1 cellular context compared by ENCODE assay signal in the genomic region with DNA sequence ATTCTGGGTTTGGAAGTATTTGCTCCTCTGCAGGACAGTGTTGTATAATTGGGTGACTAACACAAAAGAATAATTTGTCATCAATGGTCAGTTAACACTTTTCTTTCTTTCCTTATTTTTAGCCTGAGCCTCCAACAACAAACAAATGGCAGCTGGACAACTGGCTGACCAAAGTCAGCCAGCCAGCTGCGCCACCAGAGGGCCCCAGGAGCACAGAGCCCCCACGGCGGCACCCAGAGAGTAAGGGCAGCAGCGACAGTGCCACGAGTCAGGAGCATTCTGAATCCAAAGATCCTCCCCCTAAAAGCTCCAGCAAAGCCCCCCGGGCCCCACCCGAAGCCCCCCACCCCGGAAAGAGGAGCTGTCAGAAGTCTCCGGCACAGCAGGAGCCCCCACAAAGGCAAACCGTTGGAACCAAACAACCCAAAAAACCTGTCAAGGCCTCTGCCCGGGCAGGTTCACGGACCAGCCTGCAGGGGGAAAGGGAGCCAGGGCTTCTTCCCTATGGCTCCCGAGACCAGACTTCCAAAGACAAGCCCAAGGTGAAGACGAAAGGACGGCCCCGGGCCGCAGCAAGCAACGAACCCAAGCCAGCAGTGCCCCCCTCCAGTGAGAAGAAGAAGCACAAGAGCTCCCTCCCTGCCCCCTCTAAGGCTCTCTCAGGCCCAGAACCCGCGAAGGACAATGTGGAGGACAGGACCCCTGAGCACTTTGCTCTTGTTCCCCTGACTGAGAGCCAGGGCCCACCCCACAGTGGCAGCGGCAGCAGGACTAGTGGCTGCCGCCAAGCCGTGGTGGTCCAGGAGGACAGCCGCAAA.
TF ChIP-seq lines count a peak whose summit lies in the region.

No MANE protein-coding gene starts in this region.

TF ChIP-seq in GM23338, 12 proteins besides CTCF, POLR2A, EP300 and RAD21:
- TF ChIP-seq, protein P1, sequence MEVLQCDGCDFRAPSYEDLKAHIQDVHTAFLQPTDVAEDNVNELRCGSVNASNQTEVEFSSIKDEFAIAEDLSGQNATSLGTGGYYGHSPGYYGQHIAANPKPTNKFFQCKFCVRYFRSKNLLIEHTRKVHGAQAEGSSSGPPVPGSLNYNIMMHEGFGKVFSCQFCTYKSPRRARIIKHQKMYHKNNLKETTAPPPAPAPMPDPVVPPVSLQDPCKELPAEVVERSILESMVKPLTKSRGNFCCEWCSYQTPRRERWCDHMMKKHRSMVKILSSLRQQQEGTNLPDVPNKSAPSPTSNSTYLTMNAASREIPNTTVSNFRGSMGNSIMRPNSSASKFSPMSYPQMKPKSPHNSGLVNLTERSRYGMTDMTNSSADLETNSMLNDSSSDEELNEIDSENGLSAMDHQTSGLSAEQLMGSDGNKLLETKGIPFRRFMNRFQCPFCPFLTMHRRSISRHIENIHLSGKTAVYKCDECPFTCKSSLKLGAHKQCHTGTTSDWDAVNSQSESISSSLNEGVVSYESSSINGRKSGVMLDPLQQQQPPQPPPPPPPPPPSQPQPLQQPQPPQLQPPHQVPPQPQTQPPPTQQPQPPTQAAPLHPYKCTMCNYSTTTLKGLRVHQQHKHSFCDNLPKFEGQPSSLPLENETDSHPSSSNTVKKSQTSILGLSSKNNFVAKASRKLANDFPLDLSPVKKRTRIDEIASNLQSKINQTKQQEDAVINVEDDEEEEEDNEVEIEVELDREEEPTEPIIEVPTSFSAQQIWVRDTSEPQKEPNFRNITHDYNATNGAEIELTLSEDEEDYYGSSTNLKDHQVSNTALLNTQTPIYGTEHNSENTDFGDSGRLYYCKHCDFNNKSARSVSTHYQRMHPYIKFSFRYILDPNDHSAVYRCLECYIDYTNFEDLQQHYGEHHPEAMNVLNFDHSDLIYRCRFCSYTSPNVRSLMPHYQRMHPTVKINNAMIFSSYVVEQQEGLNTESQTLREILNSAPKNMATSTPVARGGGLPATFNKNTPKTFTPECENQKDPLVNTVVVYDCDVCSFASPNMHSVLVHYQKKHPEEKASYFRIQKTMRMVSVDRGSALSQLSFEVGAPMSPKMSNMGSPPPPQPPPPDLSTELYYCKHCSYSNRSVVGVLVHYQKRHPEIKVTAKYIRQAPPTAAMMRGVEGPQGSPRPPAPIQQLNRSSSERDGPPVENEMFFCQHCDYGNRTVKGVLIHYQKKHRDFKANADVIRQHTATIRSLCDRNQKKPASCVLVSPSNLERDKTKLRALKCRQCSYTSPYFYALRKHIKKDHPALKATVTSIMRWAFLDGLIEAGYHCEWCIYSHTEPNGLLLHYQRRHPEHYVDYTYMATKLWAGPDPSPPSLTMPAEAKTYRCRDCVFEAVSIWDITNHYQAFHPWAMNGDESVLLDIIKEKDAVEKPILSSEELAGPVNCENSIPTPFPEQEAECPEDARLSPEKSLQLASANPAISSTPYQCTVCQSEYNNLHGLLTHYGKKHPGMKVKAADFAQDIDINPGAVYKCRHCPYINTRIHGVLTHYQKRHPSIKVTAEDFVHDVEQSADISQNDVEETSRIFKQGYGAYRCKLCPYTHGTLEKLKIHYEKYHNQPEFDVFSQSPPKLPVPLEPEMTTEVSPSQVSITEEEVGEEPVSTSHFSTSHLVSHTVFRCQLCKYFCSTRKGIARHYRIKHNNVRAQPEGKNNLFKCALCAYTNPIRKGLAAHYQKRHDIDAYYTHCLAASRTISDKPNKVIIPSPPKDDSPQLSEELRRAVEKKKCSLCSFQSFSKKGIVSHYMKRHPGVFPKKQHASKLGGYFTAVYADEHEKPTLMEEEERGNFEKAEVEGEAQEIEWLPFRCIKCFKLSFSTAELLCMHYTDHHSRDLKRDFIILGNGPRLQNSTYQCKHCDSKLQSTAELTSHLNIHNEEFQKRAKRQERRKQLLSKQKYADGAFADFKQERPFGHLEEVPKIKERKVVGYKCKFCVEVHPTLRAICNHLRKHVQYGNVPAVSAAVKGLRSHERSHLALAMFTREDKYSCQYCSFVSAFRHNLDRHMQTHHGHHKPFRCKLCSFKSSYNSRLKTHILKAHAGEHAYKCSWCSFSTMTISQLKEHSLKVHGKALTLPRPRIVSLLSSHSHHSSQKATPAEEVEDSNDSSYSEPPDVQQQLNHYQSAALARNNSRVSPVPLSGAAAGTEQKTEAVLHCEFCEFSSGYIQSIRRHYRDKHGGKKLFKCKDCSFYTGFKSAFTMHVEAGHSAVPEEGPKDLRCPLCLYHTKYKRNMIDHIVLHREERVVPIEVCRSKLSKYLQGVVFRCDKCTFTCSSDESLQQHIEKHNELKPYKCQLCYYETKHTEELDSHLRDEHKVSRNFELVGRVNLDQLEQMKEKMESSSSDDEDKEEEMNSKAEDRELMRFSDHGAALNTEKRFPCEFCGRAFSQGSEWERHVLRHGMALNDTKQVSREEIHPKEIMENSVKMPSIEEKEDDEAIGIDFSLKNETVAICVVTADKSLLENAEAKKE (CRISPR knock-in tag; IDR thresholded peaks at IDR 0.05), result no peak
